In the genomic region with DNA sequence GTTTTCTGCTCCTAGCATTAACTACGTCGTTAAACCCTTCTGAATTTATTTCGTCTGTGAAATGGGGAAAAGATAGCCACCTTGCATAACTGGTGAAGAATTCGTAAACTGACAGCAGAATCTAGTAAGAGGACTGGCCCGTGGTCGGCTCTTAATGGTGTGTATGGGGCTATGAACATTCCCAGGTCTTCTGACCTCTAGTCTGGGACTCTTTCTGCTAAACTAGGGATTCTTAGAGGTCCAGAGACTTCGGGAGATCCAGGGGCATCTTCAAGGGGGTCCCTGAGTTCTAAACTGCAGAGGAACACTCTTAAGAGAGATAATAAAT, we compare ENCODE assay signal across 8 cellular contexts.
DNase-seq lines count a peak whose midpoint lies in the region; ATAC-seq, FAIRE-seq and TF ChIP-seq lines count a peak whose summit lies in the region.

No MANE protein-coding gene starts in this region.

- peaks cover 13 to 18% (median 17%) of the 10 kb centered on the region in 3 donors for H3K4me1 Mint-ChIP-seq in CD8-positive, alpha-beta memory T cell
- peaks cover 39% of the 10 kb centered on the region for H3K4me1 Mint-ChIP-seq in neural progenitor cell

- H3K79me2 ChIP-seq in OCI-LY7 (ENCODE audit: insufficient read depth, low read depth, low read length), result no peaks in the 10 kb centered on the region
- H3K79me2 ChIP-seq in endothelial cell of umbilical vein (ENCODE audit: control insufficient read depth, insufficient read depth, low read length), result no peaks in the 10 kb centered on the region
- H3K79me2 ChIP-seq in neural progenitor cell (ENCODE audit: low read depth), result no peaks in the 10 kb centered on the region

- POLR2A ChIA-PET in CD8-positive, alpha-beta memory T cell (lab: Charles Lee), result interaction anchor here (1.0 kb wide), 1 partner anchor 131 kb away, joined by 4 read pairs; no protein-coding TSS in a partner anchor
- POLR2A ChIA-PET in OCI-LY7 (lab: Charles Lee), result no interaction called here
- POLR2A ChIA-PET in endothelial cell of umbilical vein (lab: Charles Lee), result interaction anchor here (2.1 kb wide), 1 partner anchor 294 kb away, joined by 13 read pairs; no protein-coding TSS in a partner anchor

- dilution Hi-C loops in endothelial cell of umbilical vein (cut with MboI; ENCODE audit: extremely low pct_ligation_motif_present, low sequenced_read_pairs), result no loop called here

- H3K36me3 ChIP-seq in CD8-positive, alpha-beta memory T cell (ENCODE audit: insufficient read depth, low read length), result no peaks in the 10 kb centered on the region
- no peaks in the 10 kb centered on the region for H3K36me3 ChIP-seq in OCI-LY7 (ENCODE audit: insufficient read depth, low read length)
- no peaks in the 10 kb centered on the region for H3K36me3 ChIP-seq in endothelial cell of umbilical vein (ENCODE audit: control insufficient read depth in 2 of 2, extremely low read depth in 1 of 2, insufficient read depth in 2 of 2, low read length in 2 of 2)
- H3K36me3 ChIP-seq in neural progenitor cell, result no peaks in the 10 kb centered on the region

- TF ChIP-seq CTCF in OCI-LY7 (conservative IDR thresholded peaks at IDR 0.05; ENCODE audit: low read length), result no peak
- TF ChIP-seq CTCF in endothelial cell of umbilical vein (IDR thresholded peaks at IDR 0.05; ENCODE audit: extremely low read depth in 1 of 2, insufficient read depth in 1 of 2, low read depth in 1 of 2, low read length in 2 of 2), result no peak
- no peak for TF ChIP-seq CTCF in neural progenitor cell (IDR thresholded peaks at IDR 0.05)

- no peaks in the 10 kb centered on the region for H3K9me1 ChIP-seq in endothelial cell of umbilical vein (replicated peaks; ENCODE audit: control insufficient read depth, extremely low read depth, insufficient read depth, low read length)

- H4K20me1 ChIP-seq in OCI-LY7 (ENCODE audit: insufficient read depth, low read length) (no peaks in the 10 kb centered on the region), endothelial cell of umbilical vein (replicated peaks; ENCODE audit: control insufficient read depth, extremely low read depth, insufficient read depth, low read length) (no peaks in the 10 kb centered on the region), neural progenitor cell (ENCODE audit: low read depth) (no peaks in the 10 kb centered on the region)

- peaks cover 2 to 5% of the 10 kb centered on the region in 2 donors for H3K27me3 Mint-ChIP-seq in CD8-positive, alpha-beta memory T cell
- no peaks in the 10 kb centered on the region for H3K27me3 Mint-ChIP-seq in neural progenitor cell (ENCODE audit: insufficient read depth, low read depth)

- CTCF ChIA-PET in CD8-positive, alpha-beta memory T cell (lab: Charles Lee), result no interaction called here
- CTCF ChIA-PET in OCI-LY7 (lab: Charles Lee; ENCODE audit: unreplicated experiment) (no interaction called here), endothelial cell of umbilical vein (lab: Charles Lee) (no interaction called here)

- peaks cover 14% of the 10 kb centered on the region for H3F3A ChIP-seq in neural progenitor cell (ENCODE audit: low read depth)

- H3K9ac ChIP-seq in endothelial cell of umbilical vein (replicated peaks; ENCODE audit: extremely low read depth, insufficient read depth, low read length) (peak overlapping the region; percentile 93), neural progenitor cell (peak overlapping the region; percentile 66)

- DNase-seq in CD8-positive, alpha-beta memory T cell, result no peak
- no peak for DNase-seq in OCI-LY7 (ENCODE audit: low spot score)
- DNase-seq in endothelial cell of umbilical vein (ENCODE audit: low read depth, low spot score), result no peak
- no peak for DNase-seq in neural progenitor cell (ENCODE audit: low spot score)
- no peak for DNase-seq in NCI-H2227 treated with DMSO at 0.1 percent for 48 hours (lab: John Stamatoyannopoulos, UW)
- DNase-seq in middle frontal gyrus (ENCODE audit: extremely low spot score, low spot score), result no peak

- intact Hi-C loops in OCI-LY7 (cut with micrococcal nuclease; ENCODE audit: unreplicated experiment), result loop anchor here (5.0 kb wide), 3 partner anchors 135 to 435 kb away; a partner anchor contains a TSS
- intact Hi-C loops in endothelial cell of umbilical vein (cut with micrococcal nuclease), result loop anchor here (1.0 to 5.0 kb wide), 5 partner anchors 90 to 435 kb away; a partner anchor contains a TSS

- BruUV-seq in OCI-LY7 (replicated peaks; lab: Mats Ljungman, UMichigan) (no TSS peak), endothelial cell of umbilical vein (replicated peaks; lab: Mats Ljungman, UMichigan) (TSS peak; percentile 94)

- H3K4me2 ChIP-seq in OCI-LY7 (ENCODE audit: low read length) (peak overlapping the region; percentile 76), endothelial cell of umbilical vein (ENCODE audit: insufficient read depth, low read length) (peak overlapping the region; percentile 90), neural progenitor cell (peak overlapping the region; percentile 79)

- H3K9me3 ChIP-seq in CD8-positive, alpha-beta memory T cell (ENCODE audit: low read length), result no peaks in the 10 kb centered on the region
- no peaks in the 10 kb centered on the region for H3K9me3 ChIP-seq in OCI-LY7 (ENCODE audit: low read length)
- H3K9me3 ChIP-seq in endothelial cell of umbilical vein (replicated peaks; ENCODE audit: control insufficient read depth, insufficient read depth, low read length), result no peaks in the 10 kb centered on the region
- H3K9me3 ChIP-seq in neural progenitor cell (ENCODE audit: low read depth), result no peaks in the 10 kb centered on the region

- no peaks in the 10 kb centered on the region for H3K27me3 ChIP-seq in CD8-positive, alpha-beta memory T cell (ENCODE audit: insufficient read depth, low read length, poor library complexity, severe bottlenecking)
- H3K27me3 ChIP-seq in endothelial cell of umbilical vein (ENCODE audit: control insufficient read depth in 2 of 2, insufficient read depth in 2 of 2, low read length in 2 of 2) (no peaks in the 10 kb centered on the region), neural progenitor cell (no peaks in the 10 kb centered on the region)

- H3K27ac ChIP-seq in CD8-positive, alpha-beta memory T cell (ENCODE audit: low read depth, low read length), result peak overlapping the region; percentile 26
- H3K27ac ChIP-seq in OCI-LY7 (ENCODE audit: low read depth, low read length, poor library complexity, severe bottlenecking) (no peak overlapping the region), endothelial cell of umbilical vein (ENCODE audit: insufficient read depth, low read depth, low read length) (peak overlapping the region; percentile 65), neural progenitor cell (no peak overlapping the region)

- peak overlapping the region; percentile 86 to 97 (median 94) for H3K27ac Mint-ChIP-seq in CD8-positive, alpha-beta memory T cell
- H3K27ac Mint-ChIP-seq in neural progenitor cell, result peak overlapping the region; percentile 67

- peaks cover 0 to 2% (median 0%) of the 10 kb centered on the region in 3 donors for H3K36me3 Mint-ChIP-seq in CD8-positive, alpha-beta memory T cell
- no peaks in the 10 kb centered on the region for H3K36me3 Mint-ChIP-seq in neural progenitor cell

- H2AFZ ChIP-seq in OCI-LY7 (ENCODE audit: low read length) (peak overlapping the region; percentile 99), endothelial cell of umbilical vein (ENCODE audit: low read depth, low read length) (peak overlapping the region; percentile 99), neural progenitor cell (replicated peaks) (peak overlapping the region; percentile 93)

- peaks cover 13% of the 10 kb centered on the region for H3K4me1 ChIP-seq in CD8-positive, alpha-beta memory T cell (ENCODE audit: insufficient read depth, low read length)
- H3K4me1 ChIP-seq in OCI-LY7 (ENCODE audit: insufficient read depth, low read length, poor library complexity, severe bottlenecking), result peaks cover 40% of the 10 kb centered on the region
- peaks cover 18% of the 10 kb centered on the region for H3K4me1 ChIP-seq in endothelial cell of umbilical vein (ENCODE audit: control insufficient read depth, extremely low read depth, insufficient read depth, low read length)
- H3K4me1 ChIP-seq in neural progenitor cell, result peaks cover 21% of the 10 kb centered on the region

- H3K9me3 Mint-ChIP-seq in CD8-positive, alpha-beta memory T cell, result no peaks in the 10 kb centered on the region
- no peaks in the 10 kb centered on the region for H3K9me3 Mint-ChIP-seq in neural progenitor cell

- no peaks in the 10 kb centered on the region for H3K9me2 ChIP-seq in OCI-LY7 (ENCODE audit: insufficient read depth, low read length)

- ATAC-seq in GM19455 (IDR thresholded peaks at IDR 0.05; ENCODE audit: unreplicated experiment), result no peak
- ATAC-seq in HG03432 (IDR thresholded peaks at IDR 0.05; ENCODE audit: unreplicated experiment), result no peak

- H3K4me3 ChIP-seq in CD8-positive, alpha-beta memory T cell (ENCODE audit: low read length), result peak overlapping the region; percentile 57
- H3K4me3 ChIP-seq in OCI-LY7 (ENCODE audit: low read depth, low read length, poor library complexity, severe bottlenecking) (peak overlapping the region; percentile 63), endothelial cell of umbilical vein (replicated peaks in 1 of 3; ENCODE audit: insufficient read depth in 1 of 3, low read depth in 1 of 3, low read length in 3 of 3) (peak overlapping the region; percentile 32 to 68 (median 50)), neural progenitor cell (peak overlapping the region; percentile 51)

- no peak for TF ChIP-seq POLR2A in endothelial cell of umbilical vein (IDR thresholded peaks at IDR 0.05; ENCODE audit: low read depth, low read length)

- FAIRE-seq in endothelial cell of umbilical vein (lab: Jason Lieb, UNC), result peak; percentile 37

- peak overlapping the region; percentile 90 to 97 (median 92) for H3K4me3 Mint-ChIP-seq in CD8-positive, alpha-beta memory T cell
- peak overlapping the region; percentile 89 for H3K4me3 Mint-ChIP-seq in neural progenitor cell

TF ChIP-seq in endothelial cell of umbilical vein, 7 proteins besides CTCF, POLR2A, EP300 and RAD21:
- TF ChIP-seq JUN (IDR thresholded peaks at IDR 0.05; ENCODE audit: borderline replicate concordance, insufficient read depth, insufficient read length, low read depth) (no peak), FOS (IDR thresholded peaks at IDR 0.05; ENCODE audit: borderline replicate concordance, insufficient read depth, low read length) (no peak), EZH2 (IDR thresholded peaks at IDR 0.05; ENCODE audit: borderline replicate concordance, low read depth, low read length, severe bottlenecking) (no peak), GATA2 (IDR thresholded peaks at IDR 0.05; ENCODE audit: insufficient read depth, insufficient read length, low read depth, low read length) (no peak), POLR2AphosphoS5 (IDR thresholded peaks at IDR 0.05; ENCODE audit: insufficient read depth, low read depth, low read length) (no peak), MYC (IDR thresholded peaks at IDR 0.05; ENCODE audit: low read depth, low read length) (no peak)
- TF ChIP-seq, protein P1, sequence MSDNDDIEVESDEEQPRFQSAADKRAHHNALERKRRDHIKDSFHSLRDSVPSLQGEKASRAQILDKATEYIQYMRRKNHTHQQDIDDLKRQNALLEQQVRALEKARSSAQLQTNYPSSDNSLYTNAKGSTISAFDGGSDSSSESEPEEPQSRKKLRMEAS (IDR thresholded peaks at IDR 0.05; ENCODE audit: insufficient read depth, insufficient read length), result no peak

Comparison
In these comparisons a context has a peak if more than half of its experiments do, and no peak if none do; other contexts are left out.
1. H3K27ac ChIP-seq: peak in CD8-positive, alpha-beta memory T cell (single experiment) and endothelial cell of umbilical vein (single experiment); none in OCI-LY7 (single experiment) and neural progenitor cell (single experiment).
2. Peak in every context shown above with its lines, with median percentiles within 50 percentile points of each other: H3K4me3 ChIP-seq, H2AFZ ChIP-seq and H3K4me2 ChIP-seq.